Comparison of ENCODE assay signal across 27 cellular contexts in the genomic region with DNA sequence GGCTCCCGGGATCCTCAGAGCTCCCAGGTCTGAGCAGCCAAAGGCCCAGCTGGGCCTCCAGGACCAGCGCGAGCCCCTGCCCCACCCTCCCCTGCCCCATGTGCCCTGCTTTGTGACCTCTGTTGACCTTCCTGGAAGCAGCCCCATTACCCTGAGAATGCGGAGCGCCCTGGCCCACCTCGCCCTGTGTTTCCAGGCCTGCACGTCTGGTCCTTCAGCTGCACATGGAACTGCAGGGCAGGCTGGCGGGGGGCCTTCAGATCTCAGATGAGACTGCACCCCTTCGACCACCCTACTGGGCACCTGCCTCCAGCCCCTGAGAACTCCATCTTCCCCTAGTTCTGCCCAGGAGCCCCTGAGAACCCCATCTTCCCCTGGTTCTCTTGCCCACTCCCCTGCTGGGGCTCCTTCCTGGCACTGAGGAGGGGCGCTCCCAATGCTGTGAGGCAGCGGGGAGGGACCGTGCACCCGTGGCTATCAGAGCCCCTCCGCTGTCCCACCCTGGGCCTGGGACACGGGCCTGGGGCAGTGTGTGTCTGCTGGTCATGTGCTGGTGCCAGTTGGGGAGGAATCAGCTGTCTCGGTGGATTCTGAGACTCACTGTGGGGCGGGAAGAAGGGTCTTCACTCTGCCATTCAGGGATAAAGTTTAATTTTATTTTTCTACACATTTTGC.
"Had no signal": no experiment of that assay in that cellular context is flagged by ENCODE, and none has a peak within 500 bp of the region (broad histone marks: within the 10 kb centered on the region; RNA-seq: fewer than 3 reads in every experiment).

No MANE protein-coding gene starts in this region.

- H3K36me3 Mint-ChIP-seq: natural killer cell treated with Interleukin-12 subunit alpha and Interleukin-12 subunit beta and Interleukin-15 and Interleukin-18, amount 100 ng/mL, for 72 hours; type B pancreatic cell had no signal

- H3K4me1 Mint-ChIP-seq: memory B cell; neural crest cell; stimulated activated memory B cell treated with anti-CD40 and anti-IgM and Interleukin-4, amounts not matched to agents 10 μg/mL and 1 μg/mL and 100 μg/mL, for 72 hours had no signal

- H3K4me2 ChIP-seq: hepatocyte, smooth muscle cell had no signal

- H3K27ac ChIP-seq: heart right ventricle, hepatocyte, left ventricle myocardium inferior, neutrophil, ovary, right atrium auricular region, right lobe of liver, tibial nerve, vagina had no signal

- DNase-seq: heart right ventricle; islet precursor cell; left ventricle myocardium inferior; midbrain; naive thymus-derived CD4-positive, alpha-beta T cell; occipital lobe; ovary; stimulated activated CD4-positive, alpha-beta T cell treated with anti-CD3 and anti-CD28 coated beads, Interleukin-1b, Interleukin-23, amount 100 ng/mL, for 48 hours; stimulated activated CD4-positive, alpha-beta T cell treated with anti-CD3 and anti-CD28 coated beads, Interleukin-2, amount 100 ng/mL, for 48 hours; stimulated activated CD4-positive, alpha-beta T cell treated with anti-CD3 and anti-CD28 coated beads, Interleukin-4, amount 100 ng/mL, for 4 hours; stimulated activated CD8-positive, alpha-beta memory T cell treated with anti-CD3 and anti-CD28 coated beads, Interleukin-4, amount 100 ng/mL, for 48 hours; substantia nigra had no signal

- H3K4me1 ChIP-seq: heart right ventricle, right atrium auricular region, right lobe of liver, tibial nerve, vagina had no signal

- H2AFZ ChIP-seq: hepatocyte had no signal

- H3K4me3 Mint-ChIP-seq: memory B cell; natural killer cell treated with Interleukin-12 subunit alpha and Interleukin-12 subunit beta and Interleukin-15 and Interleukin-18, amount 100 ng/mL, for 72 hours; neural crest cell; stimulated activated memory B cell treated with anti-CD40 and anti-IgM and Interleukin-4, amounts not matched to agents 10 μg/mL and 1 μg/mL and 100 μg/mL, for 72 hours; stimulated activated naive CD8-positive, alpha-beta T cell treated with anti-CD3 and anti-CD28 coated beads, Interleukin-15, Interleukin-2, amounts not matched to agents 100 ng/mL and 50 ng/mL, for 24 hours; type B pancreatic cell had no signal

- ATAC-seq: mucosa of descending colon; naive thymus-derived CD4-positive, alpha-beta T cell; natural killer cell treated with Interleukin-12 subunit alpha and Interleukin-12 subunit beta and Interleukin-15 and Interleukin-18, amount 100 ng/mL, for 72 hours; right lobe of liver; stimulated activated memory B cell treated with anti-CD40 and anti-IgM and Interleukin-4, amounts not matched to agents 10 μg/mL and 1 μg/mL and 100 μg/mL, for 72 hours had no signal

- H3K9me3 ChIP-seq: heart right ventricle, left ventricle myocardium inferior, mucosa of descending colon, neutrophil, ovary, right atrium auricular region, right lobe of liver, tibial nerve, vagina had no signal

- H3K9me3 Mint-ChIP-seq: memory B cell; naive thymus-derived CD4-positive, alpha-beta T cell; natural killer cell treated with Interleukin-12 subunit alpha and Interleukin-12 subunit beta and Interleukin-15 and Interleukin-18, amount 100 ng/mL, for 72 hours; neural crest cell; stimulated activated memory B cell treated with anti-CD40 and anti-IgM and Interleukin-4, amounts not matched to agents 10 μg/mL and 1 μg/mL and 100 μg/mL, for 72 hours; stimulated activated naive CD8-positive, alpha-beta T cell treated with anti-CD3 and anti-CD28 coated beads, Interleukin-15, Interleukin-2, amounts not matched to agents 100 ng/mL and 50 ng/mL, for 24 hours; type B pancreatic cell had no signal

- H3K27me3 ChIP-seq: hepatocyte, neutrophil, ovary, right atrium auricular region, right lobe of liver, vagina had no signal

- H3K27ac Mint-ChIP-seq: memory B cell; naive thymus-derived CD4-positive, alpha-beta T cell; natural killer cell treated with Interleukin-12 subunit alpha and Interleukin-12 subunit beta and Interleukin-15 and Interleukin-18, amount 100 ng/mL, for 72 hours; stimulated activated memory B cell treated with anti-CD40 and anti-IgM and Interleukin-4, amounts not matched to agents 10 μg/mL and 1 μg/mL and 100 μg/mL, for 72 hours; stimulated activated naive CD8-positive, alpha-beta T cell treated with anti-CD3 and anti-CD28 coated beads, Interleukin-15, Interleukin-2, amounts not matched to agents 100 ng/mL and 50 ng/mL, for 24 hours; type B pancreatic cell had no signal

- H3K36me3 ChIP-seq: ovary had no signal

- H3K79me2 ChIP-seq: hepatocyte had no signal

- H3K27me3 Mint-ChIP-seq: memory B cell; stimulated activated memory B cell treated with anti-CD40 and anti-IgM and Interleukin-4, amounts not matched to agents 10 μg/mL and 1 μg/mL and 100 μg/mL, for 72 hours had no signal

- H3K4me3 ChIP-seq: heart right ventricle, hepatocyte, left ventricle myocardium inferior, lung, mucosa of descending colon, ovary, right atrium auricular region, right lobe of liver, smooth muscle cell, tibial nerve, vagina had no signal
